In the genomic region with DNA sequence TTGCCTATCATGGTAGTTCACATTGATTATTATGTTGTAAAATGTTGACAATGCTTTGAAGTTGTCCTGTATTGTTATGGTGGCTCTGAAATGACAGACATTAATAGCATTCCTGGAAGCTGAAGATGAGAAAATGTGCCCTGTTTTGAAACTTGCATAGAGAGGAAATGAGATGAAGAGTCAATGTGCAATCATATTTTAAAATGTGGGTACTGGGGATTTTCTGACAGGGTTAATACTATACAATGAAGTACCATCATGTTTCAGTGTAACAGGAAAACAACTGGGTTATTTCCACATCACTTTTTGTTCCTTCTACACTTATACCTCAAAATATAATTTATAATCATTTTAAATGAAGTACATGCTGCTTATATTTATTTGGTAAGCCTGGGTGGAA, we compare ENCODE assay signal across 11 cellular contexts. TPM values are rescaled to one million over a fixed set of nuclear protein-coding genes. Genes with fewer than 3 reads are reported as not detected.
DNase-seq lines count a peak whose midpoint lies in the region; ATAC-seq, FAIRE-seq and TF ChIP-seq lines count a peak whose summit lies in the region.
"Had no signal": no experiment of that assay in that cellular context is flagged by ENCODE, and none has a peak within 500 bp of the region (broad histone marks: within the 10 kb centered on the region; RNA-seq: fewer than 3 reads in every experiment).

No MANE protein-coding gene starts in this region.

- no peak for TF ChIP-seq EP300 in suprapubic skin (IDR thresholded peaks at IDR 0.05)

- no peak overlapping the region for H3K27ac Mint-ChIP-seq in activated CD8-positive, alpha-beta T cell treated with anti-CD3 and anti-CD28 coated beads for 36 hours
- no peak overlapping the region for H3K27ac Mint-ChIP-seq in activated CD8-positive, alpha-beta T cell treated with anti-CD3 and anti-CD28 coated beads, Interleukin-2, amount 10 ng/mL, durations not matched to agents 7 days and 5 days

- no peaks in the 10 kb centered on the region for H3K9me3 ChIP-seq in adrenal gland (replicated peaks in 1 of 3)
- H3K9me3 ChIP-seq in kidney (ENCODE audit: control insufficient read depth in 1 of 2, low read length in 2 of 2): no peaks in the 10 kb centered on the region
- no peaks in the 10 kb centered on the region for H3K9me3 ChIP-seq in suprapubic skin

- no peak for TF ChIP-seq CTCF in activated CD8-positive, alpha-beta T cell treated with anti-CD3 and anti-CD28 coated beads for 36 hours (IDR thresholded peaks at IDR 0.05)
- TF ChIP-seq CTCF in adrenal gland (IDR thresholded peaks at IDR 0.05) (no peak), kidney (IDR thresholded peaks at IDR 0.05; ENCODE audit: borderline replicate concordance, extremely low read depth, insufficient read depth) (no peak), suprapubic skin (IDR thresholded peaks at IDR 0.05) (no peak)

- peak overlapping the region; percentile 77 for H3K4me3 Mint-ChIP-seq in activated CD8-positive, alpha-beta T cell treated with anti-CD3 and anti-CD28 coated beads for 36 hours
- no peak overlapping the region for H3K4me3 Mint-ChIP-seq in activated CD8-positive, alpha-beta T cell treated with anti-CD3 and anti-CD28 coated beads, Interleukin-2, amount 10 ng/mL, durations not matched to agents 7 days and 5 days

- TF ChIP-seq POLR2A in adrenal gland (IDR thresholded peaks at IDR 0.05) (no peak), suprapubic skin (IDR thresholded peaks at IDR 0.05) (no peak)

- FAIRE-seq in kidney (lab: Jason Lieb, UNC): no peak

- H3K4me1 ChIP-seq in adrenal gland (replicated peaks in 1 of 2) (peaks cover 8 to 21% of the 10 kb centered on the region in 2 donors), kidney (ENCODE audit: control insufficient read depth in 1 of 2, insufficient read depth in 1 of 2, low read depth in 1 of 2, low read length in 2 of 2) (peaks cover 0 to 2% of the 10 kb centered on the region in 2 donors), suprapubic skin (peaks cover 25% of the 10 kb centered on the region)

- H3K36me3 ChIP-seq in adrenal gland (replicated peaks in 1 of 2): no peaks in the 10 kb centered on the region
- H3K36me3 ChIP-seq in kidney (ENCODE audit: control insufficient read depth in 1 of 2, insufficient read depth in 2 of 2, low read length in 2 of 2): no peaks in the 10 kb centered on the region
- H3K36me3 ChIP-seq in suprapubic skin: no peaks in the 10 kb centered on the region

- no peaks in the 10 kb centered on the region for H3K9me3 Mint-ChIP-seq in activated CD8-positive, alpha-beta T cell treated with anti-CD3 and anti-CD28 coated beads for 36 hours
- H3K9me3 Mint-ChIP-seq in activated CD8-positive, alpha-beta T cell treated with anti-CD3 and anti-CD28 coated beads, Interleukin-2, amount 10 ng/mL, durations not matched to agents 7 days and 5 days (ENCODE audit: insufficient read depth): no peaks in the 10 kb centered on the region

- H3K27ac ChIP-seq in adrenal gland: peak overlapping the region in 4 of 5 donors; percentile 68 to 92 (median 84)
- peak overlapping the region; percentile 25 to 89 for H3K27ac ChIP-seq in kidney (ENCODE audit: low read depth in 2 of 2, low read length in 2 of 2)
- H3K27ac ChIP-seq in suprapubic skin: peak overlapping the region; percentile 87

- no peaks in the 10 kb centered on the region for H3K27me3 ChIP-seq in adrenal gland
- no peaks in the 10 kb centered on the region for H3K27me3 ChIP-seq in suprapubic skin

- no peak for DNase-seq in activated CD8-positive, alpha-beta T cell treated with anti-CD3 and anti-CD28 coated beads for 36 hours
- DNase-seq in activated CD8-positive, alpha-beta T cell treated with anti-CD3 and anti-CD28 coated beads, Interleukin-2, amount 10 ng/mL, durations not matched to agents 7 days and 5 days: no peak
- DNase-seq in adrenal gland (no peak), kidney (no peak), suprapubic skin (ENCODE audit: low spot score in 2 of 2) (no peak), OCI-M1 (lab: John Stamatoyannopoulos, UW) (no peak)
- no peak for DNase-seq in stimulated activated CD4-positive, alpha-beta T cell treated with anti-CD3 and anti-CD28 coated beads, Interleukin-4, amount 100 ng/mL, for 24 hours
- DNase-seq: activated CD8-positive, alpha-beta memory T cell treated with anti-CD3 and anti-CD28 coated beads for 24 hours; NCI-H526 treated with DMSO at 0.1 percent for 48 hours; stimulated activated CD4-positive, alpha-beta T cell treated with anti-CD3 and anti-CD28 coated beads, Interleukin-4, amount 100 ng/mL, for 4 hours had no signal

- peaks cover 35% of the 10 kb centered on the region for H3K4me1 Mint-ChIP-seq in activated CD8-positive, alpha-beta T cell treated with anti-CD3 and anti-CD28 coated beads for 36 hours (ENCODE audit: low read depth)
- peaks cover 24% of the 10 kb centered on the region for H3K4me1 Mint-ChIP-seq in activated CD8-positive, alpha-beta T cell treated with anti-CD3 and anti-CD28 coated beads, Interleukin-2, amount 10 ng/mL, durations not matched to agents 7 days and 5 days (ENCODE audit: low read depth)

- ATAC-seq in activated CD8-positive, alpha-beta T cell treated with anti-CD3 and anti-CD28 coated beads for 36 hours: peak; percentile 15
- ATAC-seq in activated CD8-positive, alpha-beta T cell treated with anti-CD3 and anti-CD28 coated beads, Interleukin-2, amount 10 ng/mL, durations not matched to agents 7 days and 5 days: no peak
- ATAC-seq in HG02884 (IDR thresholded peaks at IDR 0.05; ENCODE audit: unreplicated experiment): no peak

- intact Hi-C loops in activated CD8-positive, alpha-beta T cell treated with anti-CD3 and anti-CD28 coated beads for 36 hours (cut with micrococcal nuclease): no loop called here
- intact Hi-C loops in adrenal gland (cut with DNase I): no loop called here
- intact Hi-C loops in kidney (cut with DNase I): no loop called here

- peak overlapping the region in 1 of 2 donors; percentile 46 for H3K9ac ChIP-seq in kidney (ENCODE audit: low read length in 2 of 2)

- H3K36me3 Mint-ChIP-seq in activated CD8-positive, alpha-beta T cell treated with anti-CD3 and anti-CD28 coated beads for 36 hours (ENCODE audit: low read depth): no peaks in the 10 kb centered on the region
- H3K36me3 Mint-ChIP-seq in activated CD8-positive, alpha-beta T cell treated with anti-CD3 and anti-CD28 coated beads, Interleukin-2, amount 10 ng/mL, durations not matched to agents 7 days and 5 days (ENCODE audit: low read depth): no peaks in the 10 kb centered on the region

- POLR2A ChIA-PET in activated CD8-positive, alpha-beta T cell treated with anti-CD3 and anti-CD28 coated beads for 36 hours (lab: Charles Lee): no interaction called here
- POLR2A ChIA-PET in activated CD8-positive, alpha-beta T cell treated with anti-CD3 and anti-CD28 coated beads, Interleukin-2, amount 10 ng/mL, durations not matched to agents 7 days and 5 days (lab: Charles Lee): no interaction called here

- H3K27me3 Mint-ChIP-seq in activated CD8-positive, alpha-beta T cell treated with anti-CD3 and anti-CD28 coated beads for 36 hours: peaks cover 21% of the 10 kb centered on the region
- H3K27me3 Mint-ChIP-seq in activated CD8-positive, alpha-beta T cell treated with anti-CD3 and anti-CD28 coated beads, Interleukin-2, amount 10 ng/mL, durations not matched to agents 7 days and 5 days (ENCODE audit: low read depth): peaks cover 8% of the 10 kb centered on the region

- H3K4me3 ChIP-seq in adrenal gland: peak overlapping the region in 3 of 4 donors; percentile 9 to 77 (median 44)
- H3K4me3 ChIP-seq in kidney (ENCODE audit: low read length in 2 of 2): peak overlapping the region; percentile 84 to 88
- peak overlapping the region; percentile 58 for H3K4me3 ChIP-seq in suprapubic skin

- CTCF ChIA-PET in activated CD8-positive, alpha-beta T cell treated with anti-CD3 and anti-CD28 coated beads for 36 hours (lab: Charles Lee): no interaction called here
- CTCF ChIA-PET in activated CD8-positive, alpha-beta T cell treated with anti-CD3 and anti-CD28 coated beads, Interleukin-2, amount 10 ng/mL, durations not matched to agents 7 days and 5 days (lab: Charles Lee): no interaction called here

RNA-seq across cellular contexts. Expression of a gene that starts 2.9 kb away (rescaled TPM):
- total RNA-seq in activated CD8-positive, alpha-beta T cell treated with anti-CD3 and anti-CD28 coated beads for 36 hours: 1 to 10 TPM; 2.3 to 2.8 TPM
- total RNA-seq in activated CD8-positive, alpha-beta T cell treated with anti-CD3 and anti-CD28 coated beads, Interleukin-2, amount 10 ng/mL, durations not matched to agents 7 days and 5 days: under 1 TPM; 0.11 to 0.29 TPM
- total RNA-seq in adrenal gland (10 to 100 TPM; 36.5 to 90.1 (median 53.4) TPM), kidney (48.8 TPM), suprapubic skin (10 to 100 TPM in 2 of 4 donors, 1 to 10 TPM in 2; 7.7 to 23.4 (median 11.9) TPM)
- polyA plus RNA-seq in adrenal gland (10 to 100 TPM in 1 of 3 donors, 1 to 10 TPM in 2; 8.7 to 52.4 (median 9.6) TPM), kidney (ENCODE audit: insufficient read depth, low read depth, low replicate concordance) (3.2 TPM)
